ENCODE assay signal across 11 cellular contexts in the genomic region with DNA sequence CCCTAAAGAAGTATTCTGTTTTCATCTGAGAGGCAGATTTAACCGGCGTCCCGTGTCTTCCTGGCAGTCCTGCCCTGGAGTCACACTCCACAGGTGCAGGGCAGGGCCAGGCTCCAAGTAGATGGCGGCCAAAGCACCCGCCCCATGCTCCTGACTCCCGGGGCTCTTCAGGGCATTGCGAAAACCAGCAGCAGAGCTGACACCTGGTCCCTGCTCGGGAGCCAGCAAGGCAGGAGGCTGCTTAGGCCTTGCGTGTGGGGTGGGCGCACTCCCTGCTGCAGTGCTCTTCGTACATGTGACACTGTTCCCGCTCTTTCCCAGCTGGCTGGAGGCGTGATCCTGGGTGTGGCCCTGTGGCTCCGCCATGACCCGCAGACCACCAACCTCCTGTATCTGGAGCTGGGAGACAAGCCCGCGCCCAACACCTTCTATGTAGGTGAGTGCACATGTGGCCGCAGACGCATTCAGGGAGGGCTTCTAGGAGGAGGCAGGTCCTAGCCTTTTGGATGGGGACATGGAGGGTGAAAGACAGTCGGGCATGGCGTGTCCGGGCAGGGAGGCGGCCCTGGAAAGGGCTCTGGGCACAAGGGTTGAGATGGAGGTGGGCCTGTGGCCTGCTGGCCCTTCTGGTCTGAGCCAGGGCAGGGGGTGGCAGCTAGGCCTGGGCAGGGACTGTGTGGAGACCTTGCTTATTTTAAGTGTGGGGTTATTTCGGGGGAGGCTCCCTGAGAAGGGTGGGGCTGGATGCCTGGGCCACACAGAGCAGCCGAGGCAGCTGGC. TPM values are rescaled to one million over a fixed set of nuclear protein-coding genes. Genes with fewer than 3 reads are reported as not detected.
DNase-seq lines count a peak whose midpoint lies in the region; ATAC-seq, FAIRE-seq and TF ChIP-seq lines count a peak whose summit lies in the region.
"Had no signal": no experiment of that assay in that cellular context is flagged by ENCODE, and none has a peak within 500 bp of the region (broad histone marks: within the 10 kb centered on the region; RNA-seq: fewer than 3 reads in every experiment).

No MANE protein-coding gene starts in this region.

- TF ChIP-seq POLR2A in GM12891 (IDR thresholded peaks at IDR 0.05; ENCODE audit: low read depth, low read length) (0 out of 2 replicates have a peak, but pooled peaks have one; percentile 20), sigmoid colon (IDR thresholded peaks at IDR 0.05) (no peak)

- TF ChIP-seq CTCF in heart right ventricle (IDR thresholded peaks at IDR 0.05): no peak
- TF ChIP-seq CTCF in sigmoid colon (IDR thresholded peaks at IDR 0.05): no peak
- no peak for TF ChIP-seq CTCF in Calu3 (IDR thresholded peaks at IDR 0.05; ENCODE audit: unreplicated experiment)

- CTCF ChIA-PET in Calu3 (lab: Charles Lee): interaction anchor here (0.6 kb wide), 1 partner anchor 192 kb away, joined by 3 read pairs; no protein-coding TSS in a partner anchor

- 71 to 73% methylated on average over 25 of the region's 25 CpGs for WGBS in heart right ventricle, 2 donors
- WGBS in sigmoid colon, 2 donors: 82 to 84% methylated on average over 25 of the region's 25 CpGs
- WGBS in small intestine, 3 donors: 78 to 85% (median 84%) methylated on average over 25 of the region's 25 CpGs

- no peaks in the 10 kb centered on the region for H3K9me3 ChIP-seq in T-helper 17 cell (ENCODE audit: control insufficient read depth, low read length, poor library complexity, severe bottlenecking)
- no peaks in the 10 kb centered on the region for H3K9me3 ChIP-seq in heart right ventricle
- no peaks in the 10 kb centered on the region for H3K9me3 ChIP-seq in sigmoid colon
- H3K9me3 ChIP-seq in HAP-1: no peaks in the 10 kb centered on the region
- H3K9me3 ChIP-seq in small intestine (ENCODE audit: control insufficient read depth, low read depth): no peaks in the 10 kb centered on the region

- H3K9me3 Mint-ChIP-seq in Calu3 (ENCODE audit: low read depth, unreplicated experiment): no peaks in the 10 kb centered on the region
- H3K9me3 Mint-ChIP-seq: dendritic cell treated with granulocyte-macrophage colony-stimulating factor and Interleukin-4, amounts not matched to agents 40 ng/mL and 50 ng/mL, for 4 days had no signal

- H3K4me1 Mint-ChIP-seq in T-helper 17 cell (peaks cover 23% of the 10 kb centered on the region), Calu3 (ENCODE audit: low read depth, unreplicated experiment) (no peaks in the 10 kb centered on the region)

- no peaks in the 10 kb centered on the region for H3K36me3 Mint-ChIP-seq in T-helper 17 cell (ENCODE audit: low read depth)
- H3K36me3 Mint-ChIP-seq in Calu3 (ENCODE audit: insufficient read depth, unreplicated experiment): peaks cover 24% of the 10 kb centered on the region

- in situ Hi-C loops in HAP-1 (cut with MboI; ENCODE audit: low sequenced_read_pairs): no loop called here

- peak in 1 of 4 donors; percentile 19 for TF ChIP-seq EP300 in sigmoid colon (IDR thresholded peaks at IDR 0.05)

- no peak for DNase-seq in GM12891 (ENCODE audit: insufficient read length, low spot score)
- DNase-seq in T-helper 17 cell: no peak
- DNase-seq in heart right ventricle: no peak
- no peak for DNase-seq in sigmoid colon
- DNase-seq in NCI-H345 (lab: John Stamatoyannopoulos, UW): no peak
- DNase-seq in HAP-1 (ENCODE audit: low spot score in 2 of 2): no peak
- DNase-seq in Calu3: no peak
- DNase-seq in small intestine: no peak
- DNase-seq: activated CD4-positive, alpha-beta T cell treated with anti-CD3 and anti-CD28 coated beads, Interleukin-2, amount 50 U/mL, for 48 hours had no signal

- H3K27ac Mint-ChIP-seq in T-helper 17 cell (peak overlapping the region; percentile 65), Calu3 (ENCODE audit: unreplicated experiment) (no peak overlapping the region)
- H3K27ac Mint-ChIP-seq: dendritic cell treated with granulocyte-macrophage colony-stimulating factor and Interleukin-4, amounts not matched to agents 40 ng/mL and 50 ng/mL, for 4 days had no signal

- H3K36me3 ChIP-seq in heart right ventricle: peaks cover 0 to 86% (median 22%) of the 10 kb centered on the region in 9 donors
- peaks cover 5 to 39% (median 29%) of the 10 kb centered on the region in 4 donors for H3K36me3 ChIP-seq in sigmoid colon
- H3K36me3 ChIP-seq in HAP-1 (replicated peaks): peaks cover 2% of the 10 kb centered on the region; the same call in 1 of the 2 replicates
- H3K36me3 ChIP-seq in small intestine (ENCODE audit: control insufficient read depth in 2 of 2, insufficient read depth in 2 of 2, low read length in 2 of 2): peaks cover 0 to 2% of the 10 kb centered on the region in 2 donors

- ATAC-seq in T-helper 17 cell (no peak), heart right ventricle (no peak)

- intact Hi-C loops in heart right ventricle (cut with DNase I): loop anchor here in 1 of 10 donors (5.0 kb wide), 1 partner anchor 78 kb away; no protein-coding TSS in a partner anchor
- intact Hi-C loops in sigmoid colon (cut with DNase I): loop anchor here (10.0 kb wide), 1 partner anchor 775 kb away; the partner anchor contains the start of gene OSBPL5
- intact Hi-C loops in Calu3 (cut with micrococcal nuclease; ENCODE audit: unreplicated experiment): no loop called here

- BruUV-seq in Calu3 (replicated peaks; lab: Mats Ljungman, UMichigan): no TSS peak

- FAIRE-seq in GM12891 (lab: Jason Lieb, UNC) (peak; percentile 28), small intestine (lab: Jason Lieb, UNC) (no peak)

- H3K4me3 Mint-ChIP-seq in T-helper 17 cell (peak overlapping the region; percentile 39), Calu3 (ENCODE audit: low read depth, unreplicated experiment) (no peak overlapping the region)
- H3K4me3 Mint-ChIP-seq: dendritic cell treated with granulocyte-macrophage colony-stimulating factor and Interleukin-4, amounts not matched to agents 40 ng/mL and 50 ng/mL, for 4 days had no signal

- H3K4me3 ChIP-seq in heart right ventricle: no peak overlapping the region
- H3K4me3 ChIP-seq in sigmoid colon: peak overlapping the region in 1 of 4 donors; percentile 11
- no peak overlapping the region for H3K4me3 ChIP-seq in HAP-1
- H3K4me3 ChIP-seq in small intestine (ENCODE audit: low read depth in 1 of 2, low read length in 2 of 2): no peak overlapping the region

- H3K27ac ChIP-seq in heart right ventricle: peak overlapping the region in 9 of 10 donors; percentile 26 to 79 (median 67)
- peak overlapping the region; percentile 88 to 100 (median 100) for H3K27ac ChIP-seq in sigmoid colon
- peak overlapping the region in 1 of 2 donors; percentile 62 for H3K27ac ChIP-seq in small intestine (ENCODE audit: low read depth in 1 of 2, low read length in 1 of 2)

- H3K27me3 ChIP-seq in heart right ventricle (no peaks in the 10 kb centered on the region), sigmoid colon (no peaks in the 10 kb centered on the region), HAP-1 (ENCODE audit: low read depth) (no peaks in the 10 kb centered on the region), small intestine (ENCODE audit: control insufficient read depth in 2 of 2, insufficient read depth in 2 of 2, low read length in 2 of 2) (no peaks in the 10 kb centered on the region)

- H3K4me1 ChIP-seq in heart right ventricle (peaks cover 48 to 80% (median 61%) of the 10 kb centered on the region in 9 donors), sigmoid colon (peaks cover 0 to 87% (median 82%) of the 10 kb centered on the region in 4 donors), HAP-1 (no peaks in the 10 kb centered on the region), small intestine (ENCODE audit: control insufficient read depth in 2 of 2, insufficient read depth in 1 of 2, low read depth in 1 of 2, low read length in 1 of 2) (peaks cover 0 to 6% of the 10 kb centered on the region in 2 donors)

- no peaks in the 10 kb centered on the region for H3K27me3 Mint-ChIP-seq in T-helper 17 cell
- H3K27me3 Mint-ChIP-seq in Calu3 (ENCODE audit: unreplicated experiment): no peaks in the 10 kb centered on the region
- H3K27me3 Mint-ChIP-seq: dendritic cell treated with granulocyte-macrophage colony-stimulating factor and Interleukin-4, amounts not matched to agents 40 ng/mL and 50 ng/mL, for 4 days had no signal

TF ChIP-seq in GM12891, 5 proteins besides CTCF, POLR2A, EP300 and RAD21:
- no peak for TF ChIP-seq POLR2AphosphoS5 (IDR thresholded peaks at IDR 0.05; ENCODE audit: low read depth, low read length)
- no peak for TF ChIP-seq SPI1 (IDR thresholded peaks at IDR 0.05; ENCODE audit: low read depth, low read length)
- TF ChIP-seq POU2F2 (IDR thresholded peaks at IDR 0.05; ENCODE audit: low read depth, low read length): no peak
- TF ChIP-seq PAX5 (IDR thresholded peaks at IDR 0.05; ENCODE audit: insufficient read depth, low read length, severe bottlenecking): no peak
- TF ChIP-seq TAF1 (IDR thresholded peaks at IDR 0.05; ENCODE audit: low read depth, low read length): no peak

RNA-seq across cellular contexts. Expression of gene TSSC4, which starts 10.3 kb away (rescaled TPM):
- polyA plus RNA-seq in GM12891 (2012; ENCODE audit: low read depth, missing spikeins): 28.8 TPM
- total RNA-seq in T-helper 17 cell: 10 to 100 TPM; 47.9 to 60.3 TPM
- 10 to 100 TPM; 22.0 to 46.4 (median 29.2) TPM for total RNA-seq in heart right ventricle
- 10 to 100 TPM; 56.0 to 72.3 TPM for polyA plus RNA-seq in heart right ventricle
- 10 to 100 TPM; 45.1 to 60.1 (median 53.2) TPM for total RNA-seq in sigmoid colon
- polyA plus RNA-seq in sigmoid colon: 10 to 100 TPM; 43.7 to 51.1 (median 47.7) TPM
- total RNA-seq in Calu3 (2022): 49.4 and 51.9 TPM in 2 replicates
- polyA plus RNA-seq in small intestine: 100 to 1,000 TPM in 1 of 3 donors, 10 to 100 TPM in 2; 49.2 to 113 (median 77.4) TPM

RNA-seq across cellular contexts. Expression of gene CD81, which starts 13.2 kb away (rescaled TPM):
- 144 TPM for polyA plus RNA-seq in GM12891 (2012; ENCODE audit: low read depth, missing spikeins)
- 100 to 1,000 TPM; 153 to 194 TPM for total RNA-seq in T-helper 17 cell
- 100 to 1,000 TPM; 461 to 959 (median 513) TPM for total RNA-seq in heart right ventricle
- polyA plus RNA-seq in heart right ventricle: 100 to 1,000 TPM; 346 to 588 TPM
- total RNA-seq in sigmoid colon: 100 to 1,000 TPM; 401 to 625 (median 493) TPM
- 100 to 1,000 TPM in 1 of 3 donors, 10 to 100 TPM in 2; 67.9 to 313 (median 90.6) TPM for polyA plus RNA-seq in sigmoid colon
- total RNA-seq in Calu3 (2022): 283 and 310 TPM in 2 replicates
- polyA plus RNA-seq in small intestine: 100 to 1,000 TPM in 1 of 3 donors, 10 to 100 TPM in 2; 11.0 to 231 (median 37.3) TPM

RNA-seq across cellular contexts. Expression of gene TRPM5, which starts 54.0 kb away (rescaled TPM):
- polyA plus RNA-seq in GM12891 (2012; ENCODE audit: low read depth, missing spikeins): not detected
- total RNA-seq in T-helper 17 cell (under 1 TPM; 0.07 to 0.08 TPM), heart right ventricle (not detected), sigmoid colon (not detected), Calu3 (2022) (not detected in 2 replicates)
- polyA plus RNA-seq in heart right ventricle (not detected), sigmoid colon (1 to 10 TPM in 1 of 3 donors, under 1 TPM in 1, not detected in 1; 0.60 to 2.8 TPM), small intestine (1 to 10 TPM; 2.6 to 10.0 (median 3.1) TPM)

RNA-seq across cellular contexts. Expression of gene KCNQ1, which starts 54.5 kb away (rescaled TPM):
- polyA plus RNA-seq in GM12891 (2012; ENCODE audit: low read depth, missing spikeins): 0.46 TPM
- total RNA-seq in T-helper 17 cell (10 to 100 TPM; 18.6 to 25.5 TPM), heart right ventricle (10 to 100 TPM; 28.9 to 48.2 (median 36.4) TPM), sigmoid colon (1 to 10 TPM; 1.1 to 3.8 (median 3.1) TPM), Calu3 (2022) (7.4 and 9.2 TPM in 2 replicates)
- polyA plus RNA-seq in heart right ventricle (10 to 100 TPM; 19.9 to 27.6 TPM), sigmoid colon (10 to 100 TPM in 1 of 3 donors, 1 to 10 TPM in 2; 7.8 to 25.2 (median 9.5) TPM), small intestine (10 to 100 TPM; 18.4 to 54.4 (median 21.5) TPM)
- total RNA-seq: Daoy had no signal
